ENCODE assay signal across 10 cellular contexts in the genomic region with DNA sequence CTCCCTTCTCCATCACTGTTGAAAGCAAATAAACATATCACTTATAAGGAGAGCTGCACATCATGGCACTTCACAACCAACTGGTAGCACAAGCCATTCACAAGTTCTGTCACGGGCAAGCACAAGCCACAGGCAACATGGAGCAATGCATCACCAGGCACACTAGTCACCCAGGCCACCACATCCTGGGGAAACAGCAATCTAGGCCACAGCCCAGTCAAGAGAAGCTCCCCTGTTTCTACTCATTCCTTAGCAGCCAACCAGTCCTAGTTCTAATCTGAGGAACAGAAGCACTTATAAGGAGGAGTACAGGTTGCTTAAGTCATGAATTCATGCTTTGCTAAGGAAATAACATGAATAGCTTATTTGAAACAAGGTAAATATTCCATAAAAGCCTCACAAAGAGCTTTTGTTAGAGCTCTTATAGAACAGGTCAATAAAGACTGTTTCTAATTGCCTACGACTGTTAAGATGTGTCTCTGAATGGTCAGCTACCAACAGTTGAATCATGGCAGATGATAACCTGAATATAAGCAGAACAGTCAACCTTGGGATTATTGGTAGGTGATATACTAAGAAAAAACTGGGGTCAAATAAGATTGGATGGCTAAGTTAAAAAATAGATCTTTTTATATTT.
DNase-seq lines count a peak whose midpoint lies in the region; ATAC-seq and TF ChIP-seq lines count a peak whose summit lies in the region.
"Had no signal": no experiment of that assay in that cellular context is flagged by ENCODE, and none has a peak within 500 bp of the region (broad histone marks: within the 10 kb centered on the region; RNA-seq: fewer than 3 reads in every experiment).

No MANE protein-coding gene starts in this region.

- H3K4me1 Mint-ChIP-seq in activated T-cell treated with anti-CD3 and anti-CD28 coated beads, Interleukin-2, amount 50 U/mL, for 72 hours (ENCODE audit: low read depth): peaks cover 62% of the 10 kb centered on the region

- H3K4me3 Mint-ChIP-seq in activated T-cell treated with anti-CD3 and anti-CD28 coated beads, Interleukin-2, amount 50 U/mL, for 72 hours: peak overlapping the region; percentile 16 to 28
- H3K4me3 Mint-ChIP-seq: memory B cell, type B pancreatic cell had no signal

- ATAC-seq in HG03565 (IDR thresholded peaks at IDR 0.05; ENCODE audit: unreplicated experiment) (peak; percentile 49), esophagus mucosa (no peak)
- peak; percentile 96 to 97 for ATAC-seq in activated T-cell treated with anti-CD3 and anti-CD28 coated beads, Interleukin-2, amount 50 U/mL, for 72 hours (replicated peaks in 1 of 2)

- H3K9me3 Mint-ChIP-seq in activated T-cell treated with anti-CD3 and anti-CD28 coated beads, Interleukin-2, amount 50 U/mL, for 72 hours: no peaks in the 10 kb centered on the region
- H3K9me3 Mint-ChIP-seq: type B pancreatic cell had no signal

- CTCF ChIA-PET in HEK293T (lab: Yijun Ruan, JAX): interaction anchor here (1.0 kb wide), 1 partner anchor 14 kb away, joined by 3 read pairs; no protein-coding TSS in a partner anchor

- H3K27me3 Mint-ChIP-seq in activated T-cell treated with anti-CD3 and anti-CD28 coated beads, Interleukin-2, amount 50 U/mL, for 72 hours (ENCODE audit: low read depth): no peaks in the 10 kb centered on the region
- H3K27me3 Mint-ChIP-seq: type B pancreatic cell had no signal

- DNase-seq in NCI-H146 (lab: John Stamatoyannopoulos, UW): peak; percentile 12
- no peak for DNase-seq in NCI-H146 treated with DMSO at 0.1 percent for 48 hours (lab: John Stamatoyannopoulos, UW; ENCODE audit: unreplicated experiment)
- DNase-seq in activated T-cell treated with anti-CD3 and anti-CD28 coated beads, Interleukin-2, amount 50 U/mL, for 72 hours: peak; percentile 71 to 77
- DNase-seq in stimulated activated CD8-positive, alpha-beta memory T cell treated with anti-CD3 and anti-CD28 coated beads, Interleukin-15, amount 100 ng/mL, for 48 hours (ENCODE audit: low read depth in 2 of 2): peak; percentile 57 to 61
- DNase-seq in NCI-H446 (lab: John Stamatoyannopoulos, UW): no peak
- no peak for DNase-seq in HEK293T (ENCODE audit: extremely low spot score)

- H3K27ac Mint-ChIP-seq in activated T-cell treated with anti-CD3 and anti-CD28 coated beads, Interleukin-2, amount 50 U/mL, for 72 hours: no peak overlapping the region
- H3K27ac Mint-ChIP-seq: memory B cell, type B pancreatic cell had no signal

- H3K36me3 Mint-ChIP-seq in activated T-cell treated with anti-CD3 and anti-CD28 coated beads, Interleukin-2, amount 50 U/mL, for 72 hours (ENCODE audit: insufficient read depth in 2 of 2): peaks cover 6 to 19% of the 10 kb centered on the region in 2 donors
- H3K36me3 Mint-ChIP-seq: memory B cell had no signal

- POLR2A ChIA-PET in HEK293T (lab: Yijun Ruan, JAX): interaction anchor here (0.7 kb wide), 1 partner anchor 9 kb away, joined by 3 read pairs; no protein-coding TSS in a partner anchor

TF ChIP-seq in HEK293T, 16 proteins besides CTCF, POLR2A, EP300 and RAD21:
- no peak for TF ChIP-seq ARNT (IDR thresholded peaks at IDR 0.05)
- no peak for TF ChIP-seq TARDBP (IDR thresholded peaks at IDR 0.05)
- no peak for TF ChIP-seq FOXA1 (IDR thresholded peaks at IDR 0.05)
- TF ChIP-seq CTBP1 (IDR thresholded peaks at IDR 0.05; ENCODE audit: borderline replicate concordance): no peak
- TF ChIP-seq NFRKB (IDR thresholded peaks at IDR 0.05): no peak
- no peak for TF ChIP-seq FOXK2 (IDR thresholded peaks at IDR 0.05)
- no peak for TF ChIP-seq SP1 (IDR thresholded peaks at IDR 0.05)
- TF ChIP-seq LEF1 (IDR thresholded peaks at IDR 0.05; ENCODE audit: borderline replicate concordance): no peak
- no peak for TF ChIP-seq BHLHE40 (IDR thresholded peaks at IDR 0.05; ENCODE audit: borderline replicate concordance)
- TF ChIP-seq ZNF384 (IDR thresholded peaks at IDR 0.05): no peak
- TF ChIP-seq L3MBTL2 (conservative IDR thresholded peaks at IDR 0.05): no peak
- TF ChIP-seq HDGF (IDR thresholded peaks at IDR 0.05; ENCODE audit: borderline replicate concordance): no peak
- TF ChIP-seq ELF4 (IDR thresholded peaks at IDR 0.05): no peak
- TF ChIP-seq SUZ12 (IDR thresholded peaks at IDR 0.05): no peak
- no peak for TF ChIP-seq FOXM1 (IDR thresholded peaks at IDR 0.05; ENCODE audit: borderline replicate concordance)
- TF ChIP-seq, protein P1, sequence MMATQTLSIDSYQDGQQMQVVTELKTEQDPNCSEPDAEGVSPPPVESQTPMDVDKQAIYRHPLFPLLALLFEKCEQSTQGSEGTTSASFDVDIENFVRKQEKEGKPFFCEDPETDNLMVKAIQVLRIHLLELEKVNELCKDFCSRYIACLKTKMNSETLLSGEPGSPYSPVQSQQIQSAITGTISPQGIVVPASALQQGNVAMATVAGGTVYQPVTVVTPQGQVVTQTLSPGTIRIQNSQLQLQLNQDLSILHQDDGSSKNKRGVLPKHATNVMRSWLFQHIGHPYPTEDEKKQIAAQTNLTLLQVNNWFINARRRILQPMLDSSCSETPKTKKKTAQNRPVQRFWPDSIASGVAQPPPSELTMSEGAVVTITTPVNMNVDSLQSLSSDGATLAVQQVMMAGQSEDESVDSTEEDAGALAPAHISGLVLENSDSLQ (IDR thresholded peaks at IDR 0.05): no peak

Comparison
In these comparisons a context has a peak if more than half of its experiments do, and no peak if none do; other contexts are left out.
1. DNase-seq: peak in NCI-H146 (single experiment), activated T-cell treated with anti-CD3 and anti-CD28 coated beads, Interleukin-2, amount 50 U/mL, for 72 hours (2 of 2) and stimulated activated CD8-positive, alpha-beta memory T cell treated with anti-CD3 and anti-CD28 coated beads, Interleukin-15, amount 100 ng/mL, for 48 hours (2 of 2); none in NCI-H146 treated with DMSO at 0.1 percent for 48 hours (single experiment), NCI-H446 (0 of 2) and HEK293T (single experiment).